Comparison of ENCODE assay signal across 9 cellular contexts in the genomic region with DNA sequence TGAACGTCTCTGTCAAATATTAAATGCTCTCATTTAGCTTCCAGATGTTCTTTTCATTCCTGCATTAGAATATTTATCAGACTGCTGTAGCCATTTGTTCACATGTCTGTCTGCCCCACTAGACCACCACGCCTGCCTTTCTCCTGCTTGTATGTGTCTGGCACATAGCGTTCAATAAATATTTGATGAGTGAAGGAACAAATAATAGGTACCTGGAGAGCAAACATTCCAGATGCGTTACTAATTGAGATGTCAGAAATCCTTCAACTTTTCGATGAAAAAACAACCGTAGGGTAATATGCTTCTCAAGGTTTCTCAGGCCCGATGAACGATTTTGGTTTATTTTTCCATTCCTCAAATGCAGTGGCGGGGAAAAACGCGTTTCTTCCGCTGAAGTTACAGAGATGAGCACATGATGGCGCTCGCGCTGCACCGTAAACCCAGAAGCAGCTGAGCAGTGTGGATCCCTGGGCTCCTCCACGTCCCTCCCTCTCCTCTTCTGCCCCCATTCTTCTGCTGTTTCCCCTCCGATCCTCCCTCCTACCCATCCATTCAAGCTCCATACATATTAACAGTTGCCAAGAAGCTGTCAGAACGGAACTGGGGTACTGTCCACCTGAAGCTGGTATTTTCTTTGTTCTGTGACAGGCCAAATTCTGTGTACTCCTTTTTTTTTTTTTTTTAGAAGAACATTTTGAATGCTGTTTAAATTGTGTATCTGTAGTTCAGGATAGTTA.
DNase-seq lines count a peak whose midpoint lies in the region; ATAC-seq, FAIRE-seq and TF ChIP-seq lines count a peak whose summit lies in the region.
"Had no signal": no experiment of that assay in that cellular context is flagged by ENCODE, and none has a peak within 500 bp of the region (broad histone marks: within the 10 kb centered on the region; RNA-seq: fewer than 3 reads in every experiment).

No MANE protein-coding gene starts in this region.

- peak overlapping the region; percentile 24 to 33; a peak in 1 of 6 replicates for H3K27ac ChIP-seq in A549

- TF ChIP-seq EP300 in A549 (IDR thresholded peaks at IDR 0.05): no peak

- WGBS in A549 (ENCODE audit: missing lambda C conversion rate): 9% methylated on average over 19 of the region's 19 CpGs

- peaks cover 7% of the 10 kb centered on the region; the same call in 1 of the 3 replicates for H3K4me1 ChIP-seq in A549

- H3K4me3 ChIP-seq in A549: peak overlapping the region; percentile 21; the same call in 1 of the 3 replicates
- H3K4me3 ChIP-seq in fibroblast of villous mesenchyme (ENCODE audit: low read depth, low read length): peak overlapping the region; percentile 40

- POLR2A ChIA-PET in A549 (lab: Yijun Ruan, JAX): interaction anchor here (0.6 kb wide), 1 partner anchor 1097 kb away, joined by 3 read pairs; no protein-coding TSS in a partner anchor

- in situ Hi-C loops in GM13977 (cut with MboI; ENCODE audit: low pct_unique_long_range_greater_than_20kb, low sequenced_read_pairs, unreplicated experiment): no loop called here

- no peaks in the 10 kb centered on the region for H3K9me3 ChIP-seq in A549

- H3K4me2 ChIP-seq in A549: peak overlapping the region; percentile 78

- TF ChIP-seq POLR2A in A549 (IDR thresholded peaks at IDR 0.05; ENCODE audit: low read length): no peak

- peak; percentile 90 to 93 for TF ChIP-seq RAD21 in A549 (conservative IDR thresholded peaks at IDR 0.05 in 1 of 2, IDR thresholded peaks at IDR 0.05 in 1 of 2)

- ATAC-seq in A549: peak; percentile 82 to 98
- ATAC-seq in GM19023 (IDR thresholded peaks at IDR 0.05; ENCODE audit: unreplicated experiment): no peak

- FAIRE-seq in A549 (lab: Jason Lieb, UNC): peak; percentile 63
- FAIRE-seq: endometrium had no signal

- TF ChIP-seq CTCF in A549 (IDR thresholded peaks at IDR 0.05) (peak; percentile 85), GM13977 (IDR thresholded peaks at IDR 0.05; ENCODE audit: extremely low read depth, insufficient read depth, missing control alignments) (peak; percentile 73), fibroblast of villous mesenchyme (IDR thresholded peaks at IDR 0.05; ENCODE audit: insufficient read depth, low read depth, low read length) (peak; percentile 83)

- CTCF ChIA-PET in A549 (lab: Yijun Ruan, JAX): interaction anchor here (0.6 to 4.6 kb wide), 42 partner anchors 8 to 1736 kb away, joined by 3 to 40 read pairs (median 4); no protein-coding TSS in a partner anchor

- DNase-seq in A549 (ENCODE audit: low read depth in 1 of 2, low spot score in 1 of 2) (peak; percentile 56 to 71), GM13977 (ENCODE audit: low spot score) (peak; percentile 68), NCI-H1092 treated with DMSO at 0.1 percent for 48 hours (lab: John Stamatoyannopoulos, UW) (peak; percentile 99), SKM-1 treated with dmso at 0.1 percent for 144 hours (lab: John Stamatoyannopoulos, UW; ENCODE audit: unreplicated experiment) (peak; percentile 55), fibroblast of villous mesenchyme (ENCODE audit: low read depth) (peak; percentile 60), non-pigmented ciliary epithelial cell (ENCODE audit: low read depth) (peak; percentile 31), cerebellar nuclear complex (lab: John Stamatoyannopoulos, UW) (no peak)

TF ChIP-seq in A549, 52 proteins besides CTCF, POLR2A, EP300 and RAD21:
- peak; percentile 84 for TF ChIP-seq SMC3 (IDR thresholded peaks at IDR 0.05)
- TF ChIP-seq MAZ (IDR thresholded peaks at IDR 0.05; ENCODE audit: borderline replicate concordance, low read depth, low read length): no peak

Comparison
In these comparisons a context has a peak if more than half of its experiments do, and no peak if none do; other contexts are left out.
1. DNase-seq: peak in A549 (2 of 2), GM13977 (single experiment), NCI-H1092 treated with DMSO at 0.1 percent for 48 hours (single experiment), SKM-1 treated with dmso at 0.1 percent for 144 hours (single experiment), fibroblast of villous mesenchyme (single experiment) and non-pigmented ciliary epithelial cell (single experiment); none in cerebellar nuclear complex (0 of 2).
2. Peak in every context shown above with its lines, with median percentiles within 50 percentile points of each other: CTCF ChIP-seq.